10 cellular contexts compared by ENCODE assay signal in genomic region chr17:2171725-2172446, GRCh38.
DNase-seq lines count a peak whose midpoint lies in the region; ATAC-seq, FAIRE-seq and TF ChIP-seq lines count a peak whose summit lies in the region.
"Had no signal": no experiment of that assay in that cellular context is flagged by ENCODE, and none has a peak within 500 bp of the region (broad histone marks: within the 10 kb centered on the region; RNA-seq: fewer than 3 reads in every experiment).

No MANE protein-coding gene starts in this region.

- H3K27me3 Mint-ChIP-seq in activated naive CD4-positive, alpha-beta T cell treated with anti-CD3 and anti-CD28 coated beads, Interleukin-2, amount 10 ng/mL, durations not matched to agents 7 days and 5 days = no peaks in the 10 kb centered on the region
- no peaks in the 10 kb centered on the region for H3K27me3 Mint-ChIP-seq in CD4-positive, alpha-beta T cell
- H3K27me3 Mint-ChIP-seq: activated naive CD8-positive, alpha-beta T cell treated with anti-CD3 and anti-CD28 coated beads, Interleukin-2, amount 10 ng/mL, durations not matched to agents 7 days and 5 days had no signal

- H3K4me1 ChIP-seq in smooth muscle cell (ENCODE audit: low read depth) = peaks cover 17% of the 10 kb centered on the region

- peak overlapping the region; percentile 99 for H3K27ac ChIP-seq in smooth muscle cell (ENCODE audit: low read depth)
- H3K27ac ChIP-seq in CD4-positive, alpha-beta T cell (ENCODE audit: low read depth, low read length) = no peak overlapping the region

- intact Hi-C loops in CD4-positive, alpha-beta T cell (cut with DNase I, micrococcal nuclease) = no loop called here

- no peaks in the 10 kb centered on the region for H3K27me3 ChIP-seq in smooth muscle cell (ENCODE audit: low read depth)
- no peaks in the 10 kb centered on the region for H3K27me3 ChIP-seq in CD4-positive, alpha-beta T cell (ENCODE audit: control insufficient read depth, insufficient read depth, low read length)

- POLR2A ChIA-PET in CD4-positive, alpha-beta T cell (lab: Charles Lee) = no interaction called here

- H3K4me2 ChIP-seq in smooth muscle cell = peak overlapping the region; percentile 81

- H3F3A ChIP-seq in smooth muscle cell (ENCODE audit: low read depth) = peaks cover 24% of the 10 kb centered on the region

- no peaks in the 10 kb centered on the region for H3K36me3 ChIP-seq in smooth muscle cell (ENCODE audit: low read depth)

- H3K9ac ChIP-seq in smooth muscle cell (ENCODE audit: low read depth) = peak overlapping the region; percentile 97

- H3K9me3 Mint-ChIP-seq in activated naive CD4-positive, alpha-beta T cell treated with anti-CD3 and anti-CD28 coated beads, Interleukin-2, amount 10 ng/mL, durations not matched to agents 7 days and 5 days = no peaks in the 10 kb centered on the region
- H3K9me3 Mint-ChIP-seq in CD4-positive, alpha-beta T cell = no peaks in the 10 kb centered on the region
- H3K9me3 Mint-ChIP-seq: activated naive CD8-positive, alpha-beta T cell treated with anti-CD3 and anti-CD28 coated beads, Interleukin-2, amount 10 ng/mL, durations not matched to agents 7 days and 5 days had no signal

- H2AFZ ChIP-seq in smooth muscle cell (ENCODE audit: low read depth) = no peak overlapping the region

- H4K20me1 ChIP-seq in smooth muscle cell (ENCODE audit: low read depth) = no peaks in the 10 kb centered on the region

- no peak overlapping the region for H3K27ac Mint-ChIP-seq in activated naive CD4-positive, alpha-beta T cell treated with anti-CD3 and anti-CD28 coated beads, Interleukin-2, amount 10 ng/mL, durations not matched to agents 7 days and 5 days
- no peak overlapping the region for H3K27ac Mint-ChIP-seq in CD4-positive, alpha-beta T cell
- H3K27ac Mint-ChIP-seq: activated naive CD8-positive, alpha-beta T cell treated with anti-CD3 and anti-CD28 coated beads, Interleukin-2, amount 10 ng/mL, durations not matched to agents 7 days and 5 days had no signal

- H3K4me3 ChIP-seq in astrocyte of the cerebellum (ENCODE audit: low read depth, low read length) (no peak overlapping the region), smooth muscle cell (peak overlapping the region; percentile 35)

- TF ChIP-seq CTCF in astrocyte of the cerebellum (IDR thresholded peaks at IDR 0.05; ENCODE audit: low read depth, low read length, missing control alignments) (no peak), smooth muscle cell (IDR thresholded peaks at IDR 0.05; ENCODE audit: borderline replicate concordance, insufficient read depth, poor library complexity, severe bottlenecking) (no peak), GM13976 (IDR thresholded peaks at IDR 0.05; ENCODE audit: borderline replicate concordance, control extremely low read depth, extremely low read depth, insufficient read depth, missing control alignments) (no peak), GM20000 (IDR thresholded peaks at IDR 0.05; ENCODE audit: extremely low read depth, missing control alignments) (no peak)
- no peak for TF ChIP-seq CTCF in CD4-positive, alpha-beta T cell (IDR thresholded peaks at IDR 0.05)

- CTCF ChIA-PET in activated naive CD4-positive, alpha-beta T cell treated with anti-CD3 and anti-CD28 coated beads, Interleukin-2, amount 10 ng/mL, durations not matched to agents 7 days and 5 days (lab: Charles Lee) = interaction anchor here (0.7 kb wide), 1 partner anchor 103 kb away, joined by 4 read pairs; no protein-coding TSS in a partner anchor
- CTCF ChIA-PET in CD4-positive, alpha-beta T cell (lab: Charles Lee) = no interaction called here

- in situ Hi-C loops in astrocyte of the cerebellum (cut with HindIII; ENCODE audit: low sequenced_read_pairs) (loop anchor here (10.0 kb wide), 1 partner anchor 107 kb away; no protein-coding TSS in a partner anchor), GM13976 (cut with MboI; ENCODE audit: low sequenced_read_pairs, unreplicated experiment) (no loop called here)

- peaks cover 54% of the 10 kb centered on the region for H3K36me3 Mint-ChIP-seq in activated naive CD4-positive, alpha-beta T cell treated with anti-CD3 and anti-CD28 coated beads, Interleukin-2, amount 10 ng/mL, durations not matched to agents 7 days and 5 days
- H3K36me3 Mint-ChIP-seq in CD4-positive, alpha-beta T cell (ENCODE audit: low read depth) = peaks cover 73% of the 10 kb centered on the region

- no peak for ATAC-seq in CD4-positive, alpha-beta T cell (ENCODE audit: poor library complexity)
- ATAC-seq: HCT116 had no signal

- H3K4me3 Mint-ChIP-seq in activated naive CD4-positive, alpha-beta T cell treated with anti-CD3 and anti-CD28 coated beads, Interleukin-2, amount 10 ng/mL, durations not matched to agents 7 days and 5 days = no peak overlapping the region
- H3K4me3 Mint-ChIP-seq in CD4-positive, alpha-beta T cell = no peak overlapping the region
- H3K4me3 Mint-ChIP-seq: activated naive CD8-positive, alpha-beta T cell treated with anti-CD3 and anti-CD28 coated beads, Interleukin-2, amount 10 ng/mL, durations not matched to agents 7 days and 5 days had no signal

- no peaks in the 10 kb centered on the region for H3K79me2 ChIP-seq in smooth muscle cell (ENCODE audit: low read depth)

- H3K9me3 ChIP-seq in smooth muscle cell (replicated peaks; ENCODE audit: low read depth) = no peaks in the 10 kb centered on the region
- no peaks in the 10 kb centered on the region for H3K9me3 ChIP-seq in CD4-positive, alpha-beta T cell (ENCODE audit: control insufficient read depth, low read length)

- FAIRE-seq in islet of Langerhans (lab: Jason Lieb, UNC) = peak; percentile 38

- H3K4me1 Mint-ChIP-seq in activated naive CD4-positive, alpha-beta T cell treated with anti-CD3 and anti-CD28 coated beads, Interleukin-2, amount 10 ng/mL, durations not matched to agents 7 days and 5 days = peaks cover 29% of the 10 kb centered on the region
- H3K4me1 Mint-ChIP-seq in CD4-positive, alpha-beta T cell (ENCODE audit: low read depth) = no peaks in the 10 kb centered on the region

- DNase-seq in HT1080 (ENCODE audit: low read depth) (peak; percentile 88), astrocyte of the cerebellum (ENCODE audit: low read depth) (peak; percentile 94), smooth muscle cell (lab: John Stamatoyannopoulos, UW; ENCODE audit: unreplicated experiment) (peak; percentile 37), GM13976 (ENCODE audit: low spot score) (no peak), GM20000 (ENCODE audit: low spot score) (no peak)
- no peak for DNase-seq in activated naive CD4-positive, alpha-beta T cell treated with anti-CD3 and anti-CD28 coated beads, Interleukin-2, amount 10 ng/mL, durations not matched to agents 7 days and 5 days
- DNase-seq in CD4-positive, alpha-beta T cell = no peak
- DNase-seq: activated naive CD8-positive, alpha-beta T cell treated with anti-CD3 and anti-CD28 coated beads, Interleukin-2, amount 10 ng/mL, durations not matched to agents 7 days and 5 days had no signal

- 30% methylated on average over 11 of the region's 11 CpGs for WGBS in smooth muscle cell (ENCODE audit: low lambda C conversion rate)

Comparison
In these comparisons a context has a peak if more than half of its experiments do, and no peak if none do; other contexts are left out.
1. DNase-seq: peak in HT1080 (single experiment), astrocyte of the cerebellum (single experiment) and smooth muscle cell (single experiment); none in GM13976 (single experiment), GM20000 (single experiment), activated naive CD4-positive, alpha-beta T cell treated with anti-CD3 and anti-CD28 coated beads, Interleukin-2, amount 10 ng/mL, durations not matched to agents 7 days and 5 days (single experiment) and CD4-positive, alpha-beta T cell (0 of 10).